1 cellular context compared by ENCODE assay signal in the genomic region with DNA sequence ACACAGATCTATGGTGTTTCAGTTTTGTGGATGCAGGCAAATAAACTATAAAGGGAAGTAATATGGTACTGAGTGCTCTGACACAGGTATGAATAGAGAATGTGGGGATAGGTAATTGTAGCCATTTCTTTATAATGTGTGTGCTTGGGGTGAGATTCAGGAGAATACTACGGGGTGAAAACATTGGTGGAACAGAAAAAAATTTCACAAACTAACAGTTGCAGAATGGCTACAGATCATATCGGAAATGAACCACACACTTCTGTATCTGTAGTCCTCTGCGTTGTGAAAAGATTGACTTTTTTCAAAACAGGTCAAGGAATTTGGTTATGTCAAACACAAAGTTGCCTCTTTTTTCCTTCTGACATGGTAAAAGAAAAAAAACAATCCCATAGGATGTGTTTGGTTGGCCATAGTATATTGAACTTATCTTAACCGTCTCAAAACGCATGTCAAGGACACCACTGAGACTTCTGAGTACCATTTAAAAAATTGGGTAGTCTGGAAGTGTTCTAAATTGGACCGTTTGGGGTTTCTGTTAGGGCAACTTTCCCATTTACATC.
TF ChIP-seq lines count a peak whose summit lies in the region.

No MANE protein-coding gene starts in this region.

TF ChIP-seq in H1, 55 proteins besides CTCF, POLR2A, EP300 and RAD21:
- no peak for TF ChIP-seq TCF12 (IDR thresholded peaks at IDR 0.05; ENCODE audit: low read depth, low read length)
- no peak for TF ChIP-seq SP4 (IDR thresholded peaks at IDR 0.05; ENCODE audit: low read length)
- TF ChIP-seq CTBP2 (IDR thresholded peaks at IDR 0.05; ENCODE audit: borderline replicate concordance, insufficient read depth, insufficient read length, low read length), result no peak
- no peak for TF ChIP-seq JUN (IDR thresholded peaks at IDR 0.05; ENCODE audit: low read depth, low read length)
- no peak for TF ChIP-seq GABPA (IDR thresholded peaks at IDR 0.05; ENCODE audit: borderline replicate concordance, insufficient read depth, low read length)
- TF ChIP-seq, protein P1, sequence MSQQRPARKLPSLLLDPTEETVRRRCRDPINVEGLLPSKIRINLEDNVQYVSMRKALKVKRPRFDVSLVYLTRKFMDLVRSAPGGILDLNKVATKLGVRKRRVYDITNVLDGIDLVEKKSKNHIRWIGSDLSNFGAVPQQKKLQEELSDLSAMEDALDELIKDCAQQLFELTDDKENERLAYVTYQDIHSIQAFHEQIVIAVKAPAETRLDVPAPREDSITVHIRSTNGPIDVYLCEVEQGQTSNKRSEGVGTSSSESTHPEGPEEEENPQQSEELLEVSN (IDR thresholded peaks at IDR 0.05), result no peak
- TF ChIP-seq BCL11A (IDR thresholded peaks at IDR 0.05; ENCODE audit: low read depth in 2 of 2, low read length in 2 of 2), result no peak
- no peak for TF ChIP-seq SIRT6 (IDR thresholded peaks at IDR 0.05; ENCODE audit: low read length)
- no peak for TF ChIP-seq HDAC6 (IDR thresholded peaks at IDR 0.05; ENCODE audit: low read depth, low read length)
- no peak for TF ChIP-seq SUZ12 (IDR thresholded peaks at IDR 0.05; ENCODE audit: low read length)
- no peak for TF ChIP-seq RFX5 (IDR thresholded peaks at IDR 0.05; ENCODE audit: borderline replicate concordance, low read depth, low read length)
- TF ChIP-seq, protein P2, sequence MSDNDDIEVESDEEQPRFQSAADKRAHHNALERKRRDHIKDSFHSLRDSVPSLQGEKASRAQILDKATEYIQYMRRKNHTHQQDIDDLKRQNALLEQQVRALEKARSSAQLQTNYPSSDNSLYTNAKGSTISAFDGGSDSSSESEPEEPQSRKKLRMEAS (IDR thresholded peaks at IDR 0.05), result no peak
- no peak for TF ChIP-seq KDM5A (IDR thresholded peaks at IDR 0.05; ENCODE audit: low read length)
- TF ChIP-seq KDM4A (IDR thresholded peaks at IDR 0.05; ENCODE audit: low read depth, low read length, severe bottlenecking), result no peak
- no peak for TF ChIP-seq TEAD4 (IDR thresholded peaks at IDR 0.05; ENCODE audit: low read depth, low read length)
